ENCODE assay signal across 20 cellular contexts in the genomic region with DNA sequence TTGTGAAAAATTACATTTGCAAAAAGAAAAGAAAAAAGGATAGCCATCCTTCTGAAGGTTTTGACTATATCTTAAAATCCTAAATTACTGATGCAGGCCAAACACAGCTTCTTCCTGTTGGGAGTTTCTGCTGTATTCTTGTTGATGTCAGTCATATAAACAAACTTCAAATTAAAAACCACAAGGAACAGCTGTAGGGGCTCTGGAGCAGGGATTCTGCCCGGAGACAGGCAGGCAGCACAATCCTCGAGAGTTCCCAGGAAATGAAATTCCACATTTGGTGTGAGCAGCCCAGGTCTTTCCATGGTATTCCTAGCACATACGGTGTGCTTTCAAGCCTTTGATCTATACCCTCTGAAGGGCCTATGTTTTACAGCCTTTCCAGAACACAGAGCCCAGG. TPM values are rescaled to one million over a fixed set of nuclear protein-coding genes. Genes with fewer than 3 reads are reported as not detected.
"Had no signal": no experiment of that assay in that cellular context is flagged by ENCODE, and none has a peak within 500 bp of the region (broad histone marks: within the 10 kb centered on the region; RNA-seq: fewer than 3 reads in every experiment).

No MANE protein-coding gene starts in this region.

- H3K36me3 ChIP-seq: heart left ventricle, left lung, suprapubic skin had no signal

- DNase-seq: activated CD4-positive, CD25-positive, alpha-beta regulatory T cell treated with anti-CD3 and anti-CD28 coated beads, Interleukin-2, amount 50 U/mL, for 72 hours; activated CD8-positive, alpha-beta memory T cell treated with anti-CD3 and anti-CD28 coated beads, Interleukin-2, amount 50 U/mL, for 4 hours; activated CD8-positive, alpha-beta T cell treated with anti-CD3 and anti-CD28 coated beads for 36 hours; activated naive CD8-positive, alpha-beta T cell treated with anti-CD3 and anti-CD28 coated beads, Interleukin-2, amount 10 ng/mL, durations not matched to agents 7 days and 5 days; activated T-cell treated with anti-CD3 and anti-CD28 coated beads, Interleukin-2, amount 50 U/mL, for 72 hours; central memory CD4-positive, alpha-beta T cell; cortex of kidney; foreskin melanocyte; heart left ventricle; islet precursor cell; nephron progenitor cell; stimulated activated CD4-positive, alpha-beta T cell treated with anti-CD3 and anti-CD28 coated beads, Interleukin-2, amount 100 ng/mL, for 48 hours; stimulated activated naive CD4-positive, alpha-beta T cell treated with Interleukin-2 at 50 U/mL for 16 hours; T-helper 9 cell had no signal

- H3K27ac ChIP-seq: ascending aorta, heart left ventricle, left lung, suprapubic skin had no signal

- H3K4me3 ChIP-seq: ascending aorta, heart left ventricle, left lung, suprapubic skin had no signal

- H3K9me3 Mint-ChIP-seq: activated CD8-positive, alpha-beta T cell treated with anti-CD3 and anti-CD28 coated beads for 36 hours; activated T-cell treated with anti-CD3 and anti-CD28 coated beads, Interleukin-2, amount 50 U/mL, for 72 hours; nephron progenitor cell; type B pancreatic cell had no signal

- ATAC-seq: activated CD8-positive, alpha-beta T cell treated with anti-CD3 and anti-CD28 coated beads for 36 hours; activated T-cell treated with anti-CD3 and anti-CD28 coated beads, Interleukin-2, amount 50 U/mL, for 72 hours had no signal

- H3K27me3 Mint-ChIP-seq: activated CD8-positive, alpha-beta T cell treated with anti-CD3 and anti-CD28 coated beads for 36 hours; type B pancreatic cell had no signal

- H3K4me1 ChIP-seq: ascending aorta had no signal

- H3K9me3 ChIP-seq: ascending aorta, heart left ventricle, left lung, suprapubic skin had no signal

- H3K36me3 Mint-ChIP-seq: activated naive CD8-positive, alpha-beta T cell treated with anti-CD3 and anti-CD28 coated beads, Interleukin-2, amount 10 ng/mL, durations not matched to agents 7 days and 5 days; type B pancreatic cell had no signal

- H3K27ac Mint-ChIP-seq: activated CD8-positive, alpha-beta T cell treated with anti-CD3 and anti-CD28 coated beads for 36 hours; activated naive CD8-positive, alpha-beta T cell treated with anti-CD3 and anti-CD28 coated beads, Interleukin-2, amount 10 ng/mL, durations not matched to agents 7 days and 5 days; activated T-cell treated with anti-CD3 and anti-CD28 coated beads, Interleukin-2, amount 50 U/mL, for 72 hours; nephron progenitor cell; type B pancreatic cell had no signal

- H3K4me3 Mint-ChIP-seq: activated CD8-positive, alpha-beta T cell treated with anti-CD3 and anti-CD28 coated beads for 36 hours; activated naive CD8-positive, alpha-beta T cell treated with anti-CD3 and anti-CD28 coated beads, Interleukin-2, amount 10 ng/mL, durations not matched to agents 7 days and 5 days; activated T-cell treated with anti-CD3 and anti-CD28 coated beads, Interleukin-2, amount 50 U/mL, for 72 hours; nephron progenitor cell; type B pancreatic cell had no signal

- H3K27me3 ChIP-seq: ascending aorta, heart left ventricle, left lung, suprapubic skin had no signal

- H3K4me1 Mint-ChIP-seq: activated naive CD8-positive, alpha-beta T cell treated with anti-CD3 and anti-CD28 coated beads, Interleukin-2, amount 10 ng/mL, durations not matched to agents 7 days and 5 days had no signal

RNA-seq across cellular contexts. Expression of a gene that starts 43.2 kb away (rescaled TPM):
- total RNA-seq: activated CD8-positive, alpha-beta T cell treated with anti-CD3 and anti-CD28 coated beads for 36 hours; activated naive CD8-positive, alpha-beta T cell treated with anti-CD3 and anti-CD28 coated beads, Interleukin-2, amount 10 ng/mL, durations not matched to agents 7 days and 5 days; activated T-cell treated with anti-CD3 and anti-CD28 coated beads, Interleukin-2, amount 50 U/mL, for 72 hours; ascending aorta; mucosa of gallbladder; pulmonary artery endothelial cell had no signal
